8 cellular contexts compared by ENCODE assay signal in the genomic region with DNA sequence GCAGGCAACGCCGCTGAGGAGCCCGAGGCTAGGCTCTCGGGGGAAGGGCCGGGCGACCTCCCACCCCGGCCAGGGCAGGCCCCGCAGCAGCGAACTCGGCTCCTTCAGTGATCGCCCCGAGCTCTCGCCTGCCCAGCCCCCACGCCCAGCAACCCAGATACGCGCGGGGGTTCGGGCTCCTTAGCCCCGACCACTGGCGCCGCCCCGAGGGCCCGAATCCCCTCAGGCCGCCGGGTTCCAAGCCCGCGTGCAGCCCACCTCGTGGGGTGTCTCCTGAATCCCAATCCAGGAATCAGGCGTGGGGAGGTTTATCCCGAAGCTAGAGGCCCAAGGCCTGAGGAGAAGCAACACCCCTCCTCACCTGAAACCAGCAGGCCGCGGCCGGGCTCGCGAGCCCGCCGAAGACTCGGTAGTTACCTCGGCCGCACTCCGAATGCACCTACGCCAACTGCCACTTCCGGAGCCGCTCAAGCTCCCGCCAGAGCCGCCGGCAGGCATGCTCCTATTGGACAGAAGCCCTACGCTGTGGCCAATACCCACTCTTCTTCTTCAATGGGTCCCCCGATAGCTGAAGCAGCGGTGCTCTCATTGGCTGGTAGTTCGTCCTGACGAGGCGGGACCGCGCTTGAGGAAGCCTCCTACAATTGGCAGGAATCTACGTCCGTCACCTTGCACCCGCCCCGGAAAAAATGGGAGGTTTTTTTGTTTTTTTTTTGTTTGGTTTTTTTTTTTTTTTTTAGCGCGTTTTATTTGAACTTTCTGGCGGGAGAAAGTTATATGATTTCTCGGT. TPM values are rescaled to one million over a fixed set of nuclear protein-coding genes. Genes with fewer than 3 reads are reported as not detected.
A peak's percentile ranks its signal among the peaks of the same experiment; 100 is the strongest.
DNase-seq lines count a peak whose midpoint lies in the region; ATAC-seq, FAIRE-seq and TF ChIP-seq lines count a peak whose summit lies in the region.

TSS of gene RFWD3 (minus strand) at position 453 of the 790 bp plus-strand sequence. CDS start 5,428 bp downstream, outside the sequence.

- peak; percentile 97 for DNase-seq in GM12892 (ENCODE audit: insufficient read length)
- peak; percentile 97 for DNase-seq in NCI-H146 (lab: John Stamatoyannopoulos, UW)
- peak; percentile 95 to 99 (median 96) for DNase-seq in T-helper 1 cell
- peak; percentile 98 for DNase-seq in amniotic epithelial cell (ENCODE audit: low read depth)
- peak; percentile 97 for DNase-seq in left cardiac atrium
- peak; percentile 98 for DNase-seq in posterior vena cava (ENCODE audit: low spot score)
- DNase-seq in ureter (ENCODE audit: low spot score) = peak; percentile 98

- peak; percentile 94 for FAIRE-seq in GM12892 (lab: Jason Lieb, UNC)

- intact Hi-C loops in left cardiac atrium (cut with DNase I) = no loop called here
- intact Hi-C loops in posterior vena cava (cut with DNase I) = no loop called here

- ATAC-seq in HG02852 (IDR thresholded peaks at IDR 0.05; ENCODE audit: unreplicated experiment) (peak; percentile 100), left cardiac atrium (peak; percentile 100)

- TF ChIP-seq POLR2A in GM12892 (IDR thresholded peaks at IDR 0.05; ENCODE audit: low read depth, low read length) = peak; percentile 95

RNA-seq across cellular contexts. Expression of gene RFWD3, which starts in this region (rescaled TPM):
- 33.4 TPM for polyA plus RNA-seq in GM12892 (2012; ENCODE audit: missing spikeins)
- total RNA-seq in left cardiac atrium = 1 to 10 TPM; 7.2 to 8.8 TPM
- total RNA-seq in posterior vena cava = 10 to 100 TPM; 12.3 to 13.2 TPM
- total RNA-seq in ureter = 29.7 TPM

Comparison
In these comparisons a context has a peak if more than half of its experiments do, and no peak if none do; other contexts are left out.
1. Peak in every context shown above with its lines: DNase-seq and ATAC-seq.